In the genomic region with DNA sequence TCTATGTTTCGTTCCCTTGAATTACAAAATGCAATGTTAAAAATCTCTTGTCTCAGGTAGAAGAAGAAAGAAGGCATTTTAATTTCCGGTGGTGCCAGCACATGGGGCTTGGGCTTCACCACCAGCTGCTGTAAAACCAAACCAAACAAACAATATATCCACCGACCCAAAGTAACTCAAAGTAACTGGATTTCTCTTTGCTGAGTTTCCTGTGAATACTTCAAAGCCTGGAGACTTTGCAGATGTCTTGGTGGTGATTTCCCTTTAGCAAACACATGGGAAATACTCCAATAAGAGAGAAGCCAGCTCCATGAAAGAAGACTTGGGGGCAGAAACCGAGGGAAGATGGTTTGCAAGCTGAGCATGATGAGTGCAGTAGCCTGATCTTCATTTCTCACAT, we compare ENCODE assay signal across 27 cellular contexts.
"Had no signal": no experiment of that assay in that cellular context is flagged by ENCODE, and none has a peak within 500 bp of the region (broad histone marks: within the 10 kb centered on the region; RNA-seq: fewer than 3 reads in every experiment).

No MANE protein-coding gene starts in this region.

- DNase-seq: activated CD4-positive, alpha-beta memory T cell treated with anti-CD3 and anti-CD28 coated beads for 36 hours; activated CD4-positive, CD25-positive, alpha-beta regulatory T cell treated with anti-CD3 and anti-CD28 coated beads, Interleukin-2, amount 50 U/mL, for 72 hours; activated CD8-positive, alpha-beta memory T cell treated with anti-CD3 and anti-CD28 coated beads, Interleukin-2, amount 50 U/mL, for 48 hours; activated gamma-delta T cell; activated T-cell treated with anti-CD3 and anti-CD28 coated beads, Interleukin-2, amount 50 U/mL, for 24 hours; central memory CD4-positive, alpha-beta T cell; heart left ventricle; hypothalamus; immature natural killer cell; kidney; left colon; nucleus accumbens; pancreas; retina; stimulated activated CD4-positive, alpha-beta T cell treated with anti-CD3 and anti-CD28 coated beads, Interleukin-12 subunit alpha, Interleukin-12 subunit beta, amount 100 ng/mL, for 4 hours; stimulated activated CD4-positive, alpha-beta T cell treated with anti-CD3 and anti-CD28 coated beads, Interleukin-4, amount 100 ng/mL, for 1 hour; substantia nigra; SW 1271; thyroid gland; upper lobe of left lung had no signal

- H3K27me3 ChIP-seq: breast epithelium, foreskin keratinocyte, heart left ventricle, pancreas, thyroid gland, upper lobe of left lung had no signal

- H3K9me3 ChIP-seq: breast epithelium, pancreas, prostate gland, thyroid gland, upper lobe of left lung had no signal

- H3K27me3 Mint-ChIP-seq: activated CD4-positive, alpha-beta memory T cell treated with anti-CD3 and anti-CD28 coated beads for 36 hours; activated T-cell treated with anti-CD3 and anti-CD28 coated beads, Interleukin-2, amount 50 U/mL, for 24 hours; stimulated activated naive CD8-positive, alpha-beta T cell treated with anti-CD3 and anti-CD28 coated beads, Interleukin-15, Interleukin-2, amounts not matched to agents 100 ng/mL and 50 ng/mL, for 24 hours had no signal

- H3K4me3 Mint-ChIP-seq: activated CD4-positive, alpha-beta memory T cell treated with anti-CD3 and anti-CD28 coated beads for 36 hours; activated T-cell treated with anti-CD3 and anti-CD28 coated beads, Interleukin-2, amount 50 U/mL, for 24 hours; immature natural killer cell; stimulated activated naive CD8-positive, alpha-beta T cell treated with anti-CD3 and anti-CD28 coated beads, Interleukin-15, Interleukin-2, amounts not matched to agents 100 ng/mL and 50 ng/mL, for 24 hours had no signal

- H3K36me3 ChIP-seq: breast epithelium, heart left ventricle, pancreas, prostate gland, thyroid gland, upper lobe of left lung had no signal

- H3K4me1 ChIP-seq: breast epithelium, foreskin keratinocyte, prostate gland had no signal

- H3K4me3 ChIP-seq: breast epithelium, heart left ventricle, pancreas, prostate gland, skin epidermis, thyroid gland, upper lobe of left lung had no signal

- ATAC-seq: esophagus mucosa, heart left ventricle, left colon, pancreas, sciatic nerve had no signal

- H3K27ac ChIP-seq: breast epithelium, foreskin keratinocyte, heart left ventricle, pancreas, prostate gland, skin epidermis, thyroid gland, upper lobe of left lung had no signal

- H3K27ac Mint-ChIP-seq: activated CD4-positive, alpha-beta memory T cell treated with anti-CD3 and anti-CD28 coated beads for 36 hours; activated T-cell treated with anti-CD3 and anti-CD28 coated beads, Interleukin-2, amount 50 U/mL, for 24 hours; stimulated activated naive CD8-positive, alpha-beta T cell treated with anti-CD3 and anti-CD28 coated beads, Interleukin-15, Interleukin-2, amounts not matched to agents 100 ng/mL and 50 ng/mL, for 24 hours had no signal
